2 cellular contexts compared by ENCODE assay signal in the genomic region with DNA sequence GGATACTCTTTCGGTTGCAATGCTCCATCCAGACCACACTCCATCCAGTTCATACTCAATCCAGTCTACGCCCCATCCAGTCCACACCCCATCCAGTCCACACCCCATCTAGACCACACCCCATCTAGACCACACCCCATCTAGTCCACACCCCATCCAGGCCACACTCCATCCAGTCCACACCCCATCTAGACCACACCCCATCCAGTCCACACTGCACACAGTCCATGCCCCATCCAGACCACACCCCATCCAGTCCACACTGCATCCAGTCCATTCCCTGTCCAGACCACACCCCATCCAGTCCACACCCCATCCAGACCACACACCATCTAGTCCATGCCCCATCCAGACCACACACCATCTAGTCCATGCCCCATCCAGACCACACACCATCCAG.
TF ChIP-seq lines count a peak whose summit lies in the region.

No MANE protein-coding gene starts in this region.

TF ChIP-seq in HCT116, 20 proteins besides CTCF, POLR2A, EP300 and RAD21 (continued from another document):
- TF ChIP-seq, protein P1, sequence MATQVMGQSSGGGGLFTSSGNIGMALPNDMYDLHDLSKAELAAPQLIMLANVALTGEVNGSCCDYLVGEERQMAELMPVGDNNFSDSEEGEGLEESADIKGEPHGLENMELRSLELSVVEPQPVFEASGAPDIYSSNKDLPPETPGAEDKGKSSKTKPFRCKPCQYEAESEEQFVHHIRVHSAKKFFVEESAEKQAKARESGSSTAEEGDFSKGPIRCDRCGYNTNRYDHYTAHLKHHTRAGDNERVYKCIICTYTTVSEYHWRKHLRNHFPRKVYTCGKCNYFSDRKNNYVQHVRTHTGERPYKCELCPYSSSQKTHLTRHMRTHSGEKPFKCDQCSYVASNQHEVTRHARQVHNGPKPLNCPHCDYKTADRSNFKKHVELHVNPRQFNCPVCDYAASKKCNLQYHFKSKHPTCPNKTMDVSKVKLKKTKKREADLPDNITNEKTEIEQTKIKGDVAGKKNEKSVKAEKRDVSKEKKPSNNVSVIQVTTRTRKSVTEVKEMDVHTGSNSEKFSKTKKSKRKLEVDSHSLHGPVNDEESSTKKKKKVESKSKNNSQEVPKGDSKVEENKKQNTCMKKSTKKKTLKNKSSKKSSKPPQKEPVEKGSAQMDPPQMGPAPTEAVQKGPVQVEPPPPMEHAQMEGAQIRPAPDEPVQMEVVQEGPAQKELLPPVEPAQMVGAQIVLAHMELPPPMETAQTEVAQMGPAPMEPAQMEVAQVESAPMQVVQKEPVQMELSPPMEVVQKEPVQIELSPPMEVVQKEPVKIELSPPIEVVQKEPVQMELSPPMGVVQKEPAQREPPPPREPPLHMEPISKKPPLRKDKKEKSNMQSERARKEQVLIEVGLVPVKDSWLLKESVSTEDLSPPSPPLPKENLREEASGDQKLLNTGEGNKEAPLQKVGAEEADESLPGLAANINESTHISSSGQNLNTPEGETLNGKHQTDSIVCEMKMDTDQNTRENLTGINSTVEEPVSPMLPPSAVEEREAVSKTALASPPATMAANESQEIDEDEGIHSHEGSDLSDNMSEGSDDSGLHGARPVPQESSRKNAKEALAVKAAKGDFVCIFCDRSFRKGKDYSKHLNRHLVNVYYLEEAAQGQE (IDR thresholded peaks at IDR 0.05; ENCODE audit: low read depth) = no peak
TF ChIP-seq in HCT116: peak in this region for 0.

TF ChIP-seq in SK-N-SH treated with all-trans-retinoic acid at 6 μM for 48 hours, 23 proteins besides CTCF, POLR2A, EP300 and RAD21 (continued from another document):
- TF ChIP-seq, protein P2, sequence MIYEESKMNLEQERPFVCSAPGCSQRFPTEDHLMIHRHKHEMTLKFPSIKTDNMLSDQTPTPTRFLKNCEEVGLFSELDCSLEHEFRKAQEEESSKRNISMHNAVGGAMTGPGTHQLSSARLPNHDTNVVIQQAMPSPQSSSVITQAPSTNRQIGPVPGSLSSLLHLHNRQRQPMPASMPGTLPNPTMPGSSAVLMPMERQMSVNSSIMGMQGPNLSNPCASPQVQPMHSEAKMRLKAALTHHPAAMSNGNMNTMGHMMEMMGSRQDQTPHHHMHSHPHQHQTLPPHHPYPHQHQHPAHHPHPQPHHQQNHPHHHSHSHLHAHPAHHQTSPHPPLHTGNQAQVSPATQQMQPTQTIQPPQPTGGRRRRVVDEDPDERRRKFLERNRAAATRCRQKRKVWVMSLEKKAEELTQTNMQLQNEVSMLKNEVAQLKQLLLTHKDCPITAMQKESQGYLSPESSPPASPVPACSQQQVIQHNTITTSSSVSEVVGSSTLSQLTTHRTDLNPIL (CRISPR knock-in tag; IDR thresholded peaks at IDR 0.05; ENCODE audit: low read depth) = no peak
- TF ChIP-seq ZFP3 (CRISPR knock-in tag; IDR thresholded peaks at IDR 0.05) = no peak
- TF ChIP-seq, protein P3, sequence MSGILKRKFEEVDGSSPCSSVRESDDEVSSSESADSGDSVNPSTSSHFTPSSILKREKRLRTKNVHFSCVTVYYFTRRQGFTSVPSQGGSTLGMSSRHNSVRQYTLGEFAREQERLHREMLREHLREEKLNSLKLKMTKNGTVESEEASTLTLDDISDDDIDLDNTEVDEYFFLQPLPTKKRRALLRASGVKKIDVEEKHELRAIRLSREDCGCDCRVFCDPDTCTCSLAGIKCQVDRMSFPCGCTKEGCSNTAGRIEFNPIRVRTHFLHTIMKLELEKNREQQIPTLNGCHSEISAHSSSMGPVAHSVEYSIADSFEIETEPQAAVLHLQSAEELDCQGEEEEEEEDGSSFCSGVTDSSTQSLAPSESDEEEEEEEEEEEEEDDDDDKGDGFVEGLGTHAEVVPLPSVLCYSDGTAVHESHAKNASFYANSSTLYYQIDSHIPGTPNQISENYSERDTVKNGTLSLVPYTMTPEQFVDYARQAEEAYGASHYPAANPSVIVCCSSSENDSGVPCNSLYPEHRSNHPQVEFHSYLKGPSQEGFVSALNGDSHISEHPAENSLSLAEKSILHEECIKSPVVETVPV (CRISPR knock-in tag; IDR thresholded peaks at IDR 0.05) = no peak
- TF ChIP-seq, protein P4, sequence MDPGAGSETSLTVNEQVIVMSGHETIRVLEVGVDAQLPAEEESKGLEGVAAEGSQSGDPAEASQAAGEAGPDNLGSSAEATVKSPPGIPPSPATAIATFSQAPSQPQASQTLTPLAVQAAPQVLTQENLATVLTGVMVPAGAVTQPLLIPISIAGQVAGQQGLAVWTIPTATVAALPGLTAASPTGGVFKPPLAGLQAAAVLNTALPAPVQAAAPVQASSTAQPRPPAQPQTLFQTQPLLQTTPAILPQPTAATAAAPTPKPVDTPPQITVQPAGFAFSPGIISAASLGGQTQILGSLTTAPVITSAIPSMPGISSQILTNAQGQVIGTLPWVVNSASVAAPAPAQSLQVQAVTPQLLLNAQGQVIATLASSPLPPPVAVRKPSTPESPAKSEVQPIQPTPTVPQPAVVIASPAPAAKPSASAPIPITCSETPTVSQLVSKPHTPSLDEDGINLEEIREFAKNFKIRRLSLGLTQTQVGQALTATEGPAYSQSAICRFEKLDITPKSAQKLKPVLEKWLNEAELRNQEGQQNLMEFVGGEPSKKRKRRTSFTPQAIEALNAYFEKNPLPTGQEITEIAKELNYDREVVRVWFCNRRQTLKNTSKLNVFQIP (CRISPR knock-in tag; IDR thresholded peaks at IDR 0.05; ENCODE audit: borderline replicate concordance, low read depth) = no peak
